ENCODE assay signal across 8 cellular contexts in the genomic region with DNA sequence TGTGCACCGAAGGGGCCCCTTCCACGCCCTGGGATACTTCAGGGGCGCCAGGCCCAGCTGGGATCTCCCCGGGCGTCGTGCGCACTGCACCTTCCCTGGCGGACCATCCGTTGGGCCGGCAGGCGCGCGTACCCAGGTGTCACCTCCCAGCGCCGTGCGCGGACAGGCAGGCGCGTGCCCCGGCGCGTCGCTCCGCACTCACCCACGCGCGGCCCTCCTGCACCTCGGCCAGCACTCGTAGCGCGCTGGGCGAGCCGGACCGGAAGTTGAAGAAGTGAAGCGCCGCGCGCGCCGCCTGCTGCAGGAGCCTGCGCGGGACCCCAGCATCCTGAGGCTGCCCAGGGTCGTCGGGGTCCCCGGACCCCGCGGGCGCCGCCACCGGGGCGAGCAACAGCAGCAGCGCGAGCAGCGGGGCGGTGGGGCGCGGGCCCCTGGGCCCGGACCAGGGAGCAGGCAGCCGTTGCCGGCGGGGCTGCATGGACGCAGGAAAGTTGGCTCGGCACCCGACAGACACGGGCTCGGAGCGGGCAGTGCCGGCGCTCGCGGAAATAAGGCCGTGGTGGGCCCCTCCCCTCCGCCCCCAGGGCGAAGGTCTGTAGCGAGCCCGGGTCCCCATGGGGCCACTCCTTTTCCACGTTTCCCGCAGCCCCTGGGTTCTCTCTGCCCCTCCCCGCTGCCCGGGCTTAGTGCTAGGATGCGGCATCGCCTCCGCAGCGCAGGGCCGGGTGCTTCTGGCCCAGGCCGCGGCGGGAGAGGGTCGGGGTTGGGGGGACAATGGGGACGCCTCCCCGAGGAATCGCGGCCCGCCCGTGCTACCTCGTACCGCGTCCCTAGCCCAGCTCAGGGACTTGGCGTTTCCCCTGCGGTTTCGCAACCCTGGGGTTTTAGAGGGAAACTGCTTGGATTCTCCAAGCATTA. TPM values are rescaled to one million over a fixed set of nuclear protein-coding genes. Genes with fewer than 3 reads are reported as not detected.
A peak's percentile ranks its signal among the peaks of the same experiment; 100 is the strongest.
DNase-seq lines count a peak whose midpoint lies in the region; ATAC-seq and TF ChIP-seq lines count a peak whose summit lies in the region.

A gene with protein sequence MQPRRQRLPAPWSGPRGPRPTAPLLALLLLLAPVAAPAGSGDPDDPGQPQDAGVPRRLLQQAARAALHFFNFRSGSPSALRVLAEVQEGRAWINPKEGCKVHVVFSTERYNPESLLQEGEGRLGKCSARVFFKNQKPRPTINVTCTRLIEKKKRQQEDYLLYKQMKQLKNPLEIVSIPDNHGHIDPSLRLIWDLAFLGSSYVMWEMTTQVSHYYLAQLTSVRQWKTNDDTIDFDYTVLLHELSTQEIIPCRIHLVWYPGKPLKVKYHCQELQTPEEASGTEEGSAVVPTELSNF (minus strand): TSS at position 520 of the 918 bp plus-strand sequence. CDS start 42 bp downstream, at position 478.

- DNase-seq in HFF-Myc (ENCODE audit: extremely low read depth, low read depth) (no peak), NCI-H2171 treated with DMSO at 0.1 percent for 48 hours (lab: John Stamatoyannopoulos, UW) (peak; percentile 56), Right ventricle myocardium inferior (ENCODE audit: missing footprints) (peak; percentile 94), osteocyte (ENCODE audit: extremely low spot score, unreplicated experiment) (no peak), GOT3 (lab: John Stamatoyannopoulos, UW) (no peak), MV-4-11 (lab: John Stamatoyannopoulos, UW) (no peak)

- peaks cover 2% of the 10 kb centered on the region for H3K27me3 Mint-ChIP-seq in activated naive CD8-positive, alpha-beta T cell
- no peaks in the 10 kb centered on the region for H3K27me3 Mint-ChIP-seq in osteocyte (ENCODE audit: unreplicated experiment)

- TF ChIP-seq CTCF in HFF-Myc (IDR thresholded peaks at IDR 0.05; ENCODE audit: low read depth, low read length, missing control alignments) (no peak), osteocyte (IDR thresholded peaks at IDR 0.05) (peak; percentile 16)

- peak; percentile 82 for ATAC-seq in GM18505 (IDR thresholded peaks at IDR 0.05; ENCODE audit: unreplicated experiment)
- peak; percentile 75 for ATAC-seq in Right ventricle myocardium inferior

- H3K9me3 Mint-ChIP-seq in activated naive CD8-positive, alpha-beta T cell (ENCODE audit: low read depth) = no peaks in the 10 kb centered on the region
- H3K9me3 Mint-ChIP-seq in osteocyte (ENCODE audit: unreplicated experiment) = peaks cover 7% of the 10 kb centered on the region

- TF ChIP-seq POLR2A in GM18505 (IDR thresholded peaks at IDR 0.05; ENCODE audit: borderline replicate concordance, extremely low read depth, insufficient read depth, insufficient read length) = no peak

- H3K36me3 Mint-ChIP-seq in activated naive CD8-positive, alpha-beta T cell = no peaks in the 10 kb centered on the region
- H3K36me3 Mint-ChIP-seq in osteocyte (ENCODE audit: unreplicated experiment) = peaks cover 2% of the 10 kb centered on the region

- peak within 1 kb of the TSS; percentile 46 for H3K4me3 ChIP-seq in HFF-Myc (replicated peaks; ENCODE audit: low read depth, low read length)

- H3K4me3 Mint-ChIP-seq in activated naive CD8-positive, alpha-beta T cell = peak within 1 kb of the TSS; percentile 71
- H3K4me3 Mint-ChIP-seq in osteocyte (ENCODE audit: unreplicated experiment) = peak within 1 kb of the TSS; percentile 48

- peaks cover 16% of the 10 kb centered on the region for H3K4me1 Mint-ChIP-seq in activated naive CD8-positive, alpha-beta T cell (ENCODE audit: low read depth)
- peaks cover 17% of the 10 kb centered on the region for H3K4me1 Mint-ChIP-seq in osteocyte (ENCODE audit: unreplicated experiment)

- H3K27ac Mint-ChIP-seq in activated naive CD8-positive, alpha-beta T cell = no peak within 1 kb of the TSS
- H3K27ac Mint-ChIP-seq in osteocyte (ENCODE audit: unreplicated experiment) = no peak within 1 kb of the TSS

- intact Hi-C loops in Right ventricle myocardium inferior (cut with DNase I) = loop anchor here (5.0 kb wide), 1 partner anchor 40 kb away; no protein-coding TSS in a partner anchor

RNA-seq across cellular contexts. Expression of the gene that starts here (rescaled TPM):
- total RNA-seq in Right ventricle myocardium inferior (22.3 TPM), osteocyte (2.4 and 2.8 TPM in 2 replicates)

Comparison
In these comparisons a context has a peak if more than half of its experiments do, and no peak if none do; other contexts are left out.
1. DNase-seq: peak in NCI-H2171 treated with DMSO at 0.1 percent for 48 hours (single experiment) and Right ventricle myocardium inferior (single experiment); none in HFF-Myc (single experiment), osteocyte (single experiment), GOT3 (single experiment) and MV-4-11 (single experiment).